Comparison of ENCODE assay signal across 21 cellular contexts in the genomic region with DNA sequence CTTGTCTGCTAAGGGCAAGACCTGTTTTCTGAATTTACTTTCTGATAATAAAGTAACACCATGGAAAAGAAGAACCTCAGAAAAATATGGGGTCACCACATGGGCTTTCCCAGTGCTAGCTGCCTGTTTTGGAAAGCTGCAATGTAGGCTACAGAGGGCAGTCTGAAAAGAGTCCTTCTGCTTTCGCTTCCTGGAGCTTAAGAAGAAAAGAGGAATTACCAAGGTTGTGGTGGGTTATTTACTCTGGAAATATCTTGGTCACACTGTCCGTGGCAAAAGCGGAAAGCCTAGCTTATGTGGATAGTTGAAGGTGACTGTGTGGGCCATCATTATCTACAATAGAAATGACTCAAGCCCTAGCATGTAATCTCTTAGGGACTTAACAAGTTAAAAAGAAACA. TPM values are rescaled to one million over a fixed set of nuclear protein-coding genes. Genes with fewer than 3 reads are reported as not detected.
DNase-seq lines count a peak whose midpoint lies in the region; ATAC-seq and TF ChIP-seq lines count a peak whose summit lies in the region.
"Had no signal": no experiment of that assay in that cellular context is flagged by ENCODE, and none has a peak within 500 bp of the region (broad histone marks: within the 10 kb centered on the region; RNA-seq: fewer than 3 reads in every experiment).

No MANE protein-coding gene starts in this region.

- H3K4me1 Mint-ChIP-seq in CD4-positive, alpha-beta memory T cell, result no peaks in the 10 kb centered on the region

- H3K27me3 Mint-ChIP-seq in CD4-positive, alpha-beta memory T cell, result no peaks in the 10 kb centered on the region
- H3K27me3 Mint-ChIP-seq: activated naive CD8-positive, alpha-beta T cell treated with anti-CD3 and anti-CD28 coated beads, Interleukin-2, amount 50 U/mL, for 24 hours; stimulated activated naive CD8-positive, alpha-beta T cell treated with anti-CD3 and anti-CD28 coated beads, Interleukin-15, Interleukin-2, amounts not matched to agents 100 ng/mL and 50 ng/mL, for 24 hours had no signal

- no peak for TF ChIP-seq CTCF in breast epithelium (IDR thresholded peaks at IDR 0.05)
- no peak for TF ChIP-seq CTCF in mammary epithelial cell (conservative IDR thresholded peaks at IDR 0.05 in 1 of 2, IDR thresholded peaks at IDR 0.05 in 1 of 2; ENCODE audit: extremely low read depth in 1 of 2, insufficient read depth in 1 of 2, low read depth in 1 of 2, low read length in 2 of 2)
- TF ChIP-seq CTCF in neutrophil (IDR thresholded peaks at IDR 0.05), result no peak
- TF ChIP-seq CTCF in upper lobe of left lung (IDR thresholded peaks at IDR 0.05), result no peak

- no peak overlapping the region for H3K4me3 Mint-ChIP-seq in CD4-positive, alpha-beta memory T cell
- H3K4me3 Mint-ChIP-seq: activated naive CD8-positive, alpha-beta T cell treated with anti-CD3 and anti-CD28 coated beads, Interleukin-2, amount 50 U/mL, for 24 hours; stimulated activated naive CD8-positive, alpha-beta T cell treated with anti-CD3 and anti-CD28 coated beads, Interleukin-15, Interleukin-2, amounts not matched to agents 100 ng/mL and 50 ng/mL, for 24 hours had no signal

- no peak overlapping the region for H3K9ac ChIP-seq in mammary epithelial cell (ENCODE audit: insufficient read depth, low read length)
- H3K9ac ChIP-seq: BLaER1 had no signal

- H3K9me3 ChIP-seq in breast epithelium (no peaks in the 10 kb centered on the region), mammary epithelial cell (replicated peaks; ENCODE audit: insufficient read depth, low read length) (no peaks in the 10 kb centered on the region), neutrophil (no peaks in the 10 kb centered on the region), upper lobe of left lung (no peaks in the 10 kb centered on the region)
- H3K9me3 ChIP-seq in CD4-positive, alpha-beta memory T cell (ENCODE audit: control insufficient read depth in 1 of 2, low read length in 2 of 2), result no peaks in the 10 kb centered on the region
- H3K9me3 ChIP-seq: BLaER1, vagina had no signal

- TF ChIP-seq POLR2A in breast epithelium (IDR thresholded peaks at IDR 0.05) (no peak), upper lobe of left lung (IDR thresholded peaks at IDR 0.05) (no peak)

- dilution Hi-C loops in mammary epithelial cell (cut with HindIII; ENCODE audit: low sequenced_read_pairs), result no loop called here

- H3K4me3 ChIP-seq in breast epithelium (no peak overlapping the region), mammary epithelial cell (replicated peaks in 1 of 3; ENCODE audit: insufficient read depth in 1 of 3, low read depth in 2 of 3, low read length in 3 of 3) (no peak overlapping the region), neutrophil (ENCODE audit: low read depth in 1 of 2, low read length in 1 of 2) (no peak overlapping the region), upper lobe of left lung (no peak overlapping the region)
- H3K4me3 ChIP-seq in CD4-positive, alpha-beta memory T cell (ENCODE audit: low read length in 2 of 2), result no peak overlapping the region
- H3K4me3 ChIP-seq: BLaER1, vagina had no signal

- no peak for TF ChIP-seq EP300 in upper lobe of left lung (IDR thresholded peaks at IDR 0.05)

- ATAC-seq in left ventricle myocardium superior (peak; percentile 23), upper lobe of left lung (ENCODE audit: low FRiP score in 2 of 2) (peak; percentile 67 to 78)
- ATAC-seq: activated naive CD8-positive, alpha-beta T cell treated with anti-CD3 and anti-CD28 coated beads, Interleukin-2, amount 50 U/mL, for 24 hours; foreskin keratinocyte; Panc1 had no signal

- H3K36me3 Mint-ChIP-seq in CD4-positive, alpha-beta memory T cell, result peaks cover 40 to 56% of the 10 kb centered on the region in 2 donors

- H3K27ac ChIP-seq in breast epithelium (peak overlapping the region; percentile 68 to 76), mammary epithelial cell (ENCODE audit: insufficient read depth, low read depth, low read length) (no peak overlapping the region), neutrophil (peak overlapping the region; percentile 30), upper lobe of left lung (peak overlapping the region in 1 of 4 donors; percentile 58)
- no peak overlapping the region for H3K27ac ChIP-seq in CD4-positive, alpha-beta memory T cell (ENCODE audit: low read depth, low read length)
- H3K27ac ChIP-seq: BLaER1, brain microvascular endothelial cell, epithelial cell of prostate, foreskin keratinocyte had no signal

- BruUV-seq in mammary epithelial cell (replicated peaks; lab: Mats Ljungman, UMichigan), result no TSS peak

- H3K4me2 ChIP-seq in mammary epithelial cell (ENCODE audit: insufficient read depth, low read depth, low read length), result no peak overlapping the region
- H3K4me2 ChIP-seq: BLaER1 had no signal

- DNase-seq in breast epithelium (ENCODE audit: low spot score in 2 of 2) (no peak), mammary epithelial cell (no peak), left ventricle myocardium superior (no peak), upper lobe of left lung (no peak), DMS 273 treated with DMSO at 0.1 percent for 48 hours (lab: John Stamatoyannopoulos, UW) (no peak)
- no peak for DNase-seq in CD4-positive, alpha-beta memory T cell
- no peak for DNase-seq in stimulated activated CD4-positive, alpha-beta T cell treated with anti-CD3 and anti-CD28 coated beads, Interleukin-1b, Interleukin-23, amount 100 ng/mL, for 48 hours
- DNase-seq: activated CD4-positive, alpha-beta T cell treated with anti-CD3 and anti-CD28 coated beads for 48 hours; activated naive CD8-positive, alpha-beta T cell treated with anti-CD3 and anti-CD28 coated beads, Interleukin-2, amount 50 U/mL, for 24 hours; brain microvascular endothelial cell; foreskin keratinocyte; left cardiac atrium; NCI-H1417 treated with DMSO at 0.1 percent for 48 hours; NCI-H526; T1000 had no signal

- POLR2A ChIA-PET in CD4-positive, alpha-beta memory T cell (lab: Charles Lee; ENCODE audit: partially characterized antibody), result interaction anchor here (0.6 kb wide), 1 partner anchor 171 kb away, joined by 3 read pairs; no protein-coding TSS in a partner anchor

- H3K27me3 ChIP-seq in breast epithelium (no peaks in the 10 kb centered on the region), mammary epithelial cell (ENCODE audit: insufficient read depth, low read length) (no peaks in the 10 kb centered on the region), neutrophil (no peaks in the 10 kb centered on the region), upper lobe of left lung (no peaks in the 10 kb centered on the region)
- H3K27me3 ChIP-seq in CD4-positive, alpha-beta memory T cell (ENCODE audit: insufficient read depth, low read length), result no peaks in the 10 kb centered on the region
- H3K27me3 ChIP-seq: BLaER1, brain microvascular endothelial cell, foreskin keratinocyte, vagina had no signal

- intact Hi-C loops in breast epithelium (cut with DNase I; ENCODE audit: low total_unique reads) (no loop called here), mammary epithelial cell (cut with micrococcal nuclease) (no loop called here), left ventricle myocardium superior (cut with micrococcal nuclease) (no loop called here)
- intact Hi-C loops in CD4-positive, alpha-beta memory T cell (cut with micrococcal nuclease), result no loop called here

- no peaks in the 10 kb centered on the region for H3K79me2 ChIP-seq in mammary epithelial cell (ENCODE audit: insufficient read depth, low read length)

- H4K20me1 ChIP-seq in mammary epithelial cell (ENCODE audit: insufficient read depth, low read length), result no peaks in the 10 kb centered on the region
- H4K20me1 ChIP-seq: BLaER1 had no signal

- H3K4me1 ChIP-seq in breast epithelium (peaks cover 0 to 4% of the 10 kb centered on the region in 2 donors), mammary epithelial cell (ENCODE audit: insufficient read depth, low read length) (peaks cover 14% of the 10 kb centered on the region), neutrophil (ENCODE audit: control insufficient read depth in 1 of 2, insufficient read depth in 1 of 2, low read depth in 1 of 2, low read length in 1 of 2) (no peaks in the 10 kb centered on the region), upper lobe of left lung (peaks cover 0 to 11% (median 5%) of the 10 kb centered on the region in 4 donors)
- H3K4me1 ChIP-seq in CD4-positive, alpha-beta memory T cell (ENCODE audit: insufficient read depth, low read length), result no peaks in the 10 kb centered on the region
- H3K4me1 ChIP-seq: BLaER1 had no signal

- H2AFZ ChIP-seq in mammary epithelial cell (ENCODE audit: low read depth, low read length), result no peak overlapping the region

- H3K36me3 ChIP-seq in breast epithelium (no peaks in the 10 kb centered on the region), mammary epithelial cell (ENCODE audit: insufficient read depth, low read length) (peaks cover 6% of the 10 kb centered on the region), neutrophil (peaks cover 58% of the 10 kb centered on the region), upper lobe of left lung (peaks cover 2 to 47% (median 22%) of the 10 kb centered on the region in 4 donors)
- H3K36me3 ChIP-seq in CD4-positive, alpha-beta memory T cell (ENCODE audit: insufficient read depth, low read length), result peaks cover 25% of the 10 kb centered on the region

- in situ Hi-C loops in mammary epithelial cell (cut with MboI; ENCODE audit: low sequenced_read_pairs in 2 of 2), result no loop called here

- CTCF ChIA-PET in mammary epithelial cell (lab: Charles Lee; ENCODE audit: low non-redundant PET), result no interaction called here
- CTCF ChIA-PET in CD4-positive, alpha-beta memory T cell (lab: Charles Lee; ENCODE audit: partially characterized antibody), result interaction anchor here (1.4 kb wide), 1 partner anchor 9 kb away, joined by 4 read pairs; no protein-coding TSS in a partner anchor

- WGBS in mammary epithelial cell (ENCODE audit: low coverage, missing lambda C conversion rate), result 100% methylated on average over 3 of the region's 3 CpGs
- WGBS in upper lobe of left lung, 2 donors, result 70 to 79% methylated on average over 3 of the region's 3 CpGs

- no peaks in the 10 kb centered on the region for H3K9me3 Mint-ChIP-seq in CD4-positive, alpha-beta memory T cell
- H3K9me3 Mint-ChIP-seq: activated naive CD8-positive, alpha-beta T cell treated with anti-CD3 and anti-CD28 coated beads, Interleukin-2, amount 50 U/mL, for 24 hours had no signal

- peak overlapping the region in 1 of 7 donors; percentile 8 for H3K27ac Mint-ChIP-seq in CD4-positive, alpha-beta memory T cell
- H3K27ac Mint-ChIP-seq: activated naive CD8-positive, alpha-beta T cell treated with anti-CD3 and anti-CD28 coated beads, Interleukin-2, amount 50 U/mL, for 24 hours; stimulated activated naive CD8-positive, alpha-beta T cell treated with anti-CD3 and anti-CD28 coated beads, Interleukin-15, Interleukin-2, amounts not matched to agents 100 ng/mL and 50 ng/mL, for 24 hours had no signal

RNA-seq across cellular contexts. Expression of a gene that starts 31.7 kb away (rescaled TPM):
- total RNA-seq in breast epithelium, result 100 to 1,000 TPM in 2 of 3 donors, 10 to 100 TPM in 1; 84.0 to 185 (median 126) TPM
- total RNA-seq in mammary epithelial cell, result 10 to 100 TPM; 62.7 to 95.8 TPM
- polyA plus RNA-seq in mammary epithelial cell, result 94.7 TPM
- 33.8 TPM for polyA minus RNA-seq in mammary epithelial cell
- 30.2 TPM for total RNA-seq in left ventricle myocardium superior
- 100 to 1,000 TPM in 1 of 6 donors, 10 to 100 TPM in 5; 53.3 to 106 (median 65.4) TPM for total RNA-seq in upper lobe of left lung
- total RNA-seq in CD4-positive, alpha-beta memory T cell, result 10 to 100 TPM; 84.5 to 91.8 TPM
- 10 to 100 TPM; 49.4 to 50.3 TPM for polyA plus RNA-seq in CD4-positive, alpha-beta memory T cell

Comparison
In these comparisons a context has a peak if more than half of its experiments do, and no peak if none do; other contexts are left out.
1. H3K27ac ChIP-seq: peak in breast epithelium (2 of 2) and neutrophil (single experiment); none in mammary epithelial cell (single experiment) and CD4-positive, alpha-beta memory T cell (single experiment).